9 cellular contexts compared by ENCODE assay signal in the genomic region with DNA sequence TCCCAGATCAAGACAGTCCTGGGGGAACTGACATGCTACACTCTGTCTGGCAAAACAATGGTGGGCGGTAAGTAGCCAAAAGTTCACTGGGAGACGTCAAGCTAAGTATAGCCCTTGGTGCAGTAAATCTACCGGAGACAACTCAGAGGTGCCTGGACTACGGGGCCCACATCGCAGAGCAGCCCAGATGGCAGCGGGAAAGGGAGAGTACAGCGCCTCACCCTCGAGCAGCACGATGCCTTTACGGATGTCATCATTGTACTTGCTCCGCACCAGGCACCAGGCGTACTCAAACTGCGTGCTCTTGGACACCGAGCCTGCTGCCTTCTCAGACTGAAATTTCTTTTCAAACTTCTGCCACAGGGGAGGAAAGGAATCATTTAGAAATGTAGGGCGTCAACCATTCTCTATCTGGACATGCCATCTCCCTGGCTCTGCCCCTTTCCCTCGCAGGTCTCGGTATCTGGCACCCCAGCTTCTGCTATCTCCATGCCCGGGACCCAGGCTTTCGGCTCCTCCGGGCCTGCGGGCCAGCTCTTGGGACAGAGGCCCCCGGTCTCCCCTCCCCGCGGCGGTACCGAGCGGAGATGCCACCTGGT. TPM values are rescaled to one million over a fixed set of nuclear protein-coding genes. Genes with fewer than 3 reads are reported as not detected.
DNase-seq lines count a peak whose midpoint lies in the region; ATAC-seq and TF ChIP-seq lines count a peak whose summit lies in the region.
"Had no signal": no experiment of that assay in that cellular context is flagged by ENCODE, and none has a peak within 500 bp of the region (broad histone marks: within the 10 kb centered on the region; RNA-seq: fewer than 3 reads in every experiment).

No MANE protein-coding gene starts in this region.

- peaks cover 8% of the 10 kb centered on the region for H3K36me3 Mint-ChIP-seq in mesothelial cell of epicardium

- no peak for TF ChIP-seq CTCF in OCI-LY3 (IDR thresholded peaks at IDR 0.05; ENCODE audit: low read depth, low read length)
- TF ChIP-seq CTCF in dorsolateral prefrontal cortex (IDR thresholded peaks at IDR 0.05 in 54 of 56, conservative IDR thresholded peaks at IDR 0.05 in 2 of 56; ENCODE audit: low read depth in 1 of 56, partially characterized antibody in 56 of 56) = peak in 8 of 56 donors; percentile 81 to 93 (median 86)
- peak; percentile 86 for TF ChIP-seq CTCF in mesothelial cell of epicardium (IDR thresholded peaks at IDR 0.05; ENCODE audit: unreplicated experiment)

- intact Hi-C loops in dorsolateral prefrontal cortex (cut with DNase I) = loop anchor here (1.0 to 2.0 kb wide), 4 partner anchors 8 to 39 kb away; partner anchors contain the start of gene ZNHIT1 (in 2 of the 2)
- intact Hi-C loops in aorta (cut with DNase I) = loop anchor here in 1 of 2 donors (2.0 kb wide), 1 partner anchor 27 kb away; the partner anchor contains the start of gene PLOD3

- WGBS in aorta, 2 donors = 11 to 12% methylated on average over 26 to 27 of the region's 27 CpGs

- no peaks in the 10 kb centered on the region for H3K27me3 Mint-ChIP-seq in mesothelial cell of epicardium (ENCODE audit: low read depth)

- H3K79me2 ChIP-seq in OCI-LY3 (ENCODE audit: low read length) = peaks cover 64% of the 10 kb centered on the region

- peak overlapping the region; percentile 98 for H3K27ac Mint-ChIP-seq in mesothelial cell of epicardium

- H3K9ac ChIP-seq in OCI-LY3 (ENCODE audit: low read length) = peak overlapping the region; percentile 89

- H3K9me3 Mint-ChIP-seq in mesothelial cell of epicardium = no peaks in the 10 kb centered on the region

- no peaks in the 10 kb centered on the region for H3K27me3 ChIP-seq in OCI-LY3 (ENCODE audit: low read depth, low read length)
- no peaks in the 10 kb centered on the region for H3K27me3 ChIP-seq in dorsolateral prefrontal cortex
- no peaks in the 10 kb centered on the region for H3K27me3 ChIP-seq in aorta (ENCODE audit: control insufficient read depth in 1 of 2, insufficient read depth in 2 of 2, low read length in 1 of 2)

- H3K27ac ChIP-seq in OCI-LY3 (ENCODE audit: low read length) = no peak overlapping the region
- peak overlapping the region; percentile 95 to 100 (median 100) for H3K27ac ChIP-seq in dorsolateral prefrontal cortex
- H3K27ac ChIP-seq in aorta (ENCODE audit: low read depth in 1 of 2, low read length in 2 of 2) = peak overlapping the region in 1 of 2 donors; percentile 67

- 0 out of 2 replicates have a peak, but pooled peaks cover 2% of the 10 kb centered on the region for H4K20me1 ChIP-seq in OCI-LY3 (ENCODE audit: insufficient read depth, low read length)

- H3K4me1 ChIP-seq in OCI-LY3 (ENCODE audit: low read length) = peaks cover 9% of the 10 kb centered on the region
- H3K4me1 ChIP-seq in aorta (ENCODE audit: control insufficient read depth in 1 of 2, insufficient read depth in 2 of 2, low read length in 2 of 2) = no peaks in the 10 kb centered on the region

- H3K4me3 ChIP-seq in OCI-LY3 (ENCODE audit: low read length) = peak overlapping the region; percentile 96
- H3K4me3 ChIP-seq in dorsolateral prefrontal cortex = peak overlapping the region; percentile 63 to 100 (median 90)
- peak overlapping the region; percentile 35 to 74 for H3K4me3 ChIP-seq in aorta (ENCODE audit: low read length in 2 of 2)

- H3K4me1 Mint-ChIP-seq in mesothelial cell of epicardium = peaks cover 26% of the 10 kb centered on the region

- DNase-seq in NCI-H2171 treated with DMSO at 0.1 percent for 48 hours (lab: John Stamatoyannopoulos, UW) (peak; percentile 46), NCI-H2171 (lab: John Stamatoyannopoulos, UW) (no peak), dorsolateral prefrontal cortex (peak in 4 of 10 donors; percentile 80 to 90 (median 88)), mesothelial cell of epicardium (ENCODE audit: low spot score in 2 of 2, unreplicated experiment in 2 of 2) (peak in 1 of 2 experiments; percentile 64), aorta (no peak), globus pallidus (ENCODE audit: low spot score) (no peak)

- H2AFZ ChIP-seq in OCI-LY3 (ENCODE audit: low read depth, low read length) = no peak overlapping the region

- peaks cover 13% of the 10 kb centered on the region for H3K36me3 ChIP-seq in OCI-LY3 (replicated peaks; ENCODE audit: low read depth, low read length)
- no peaks in the 10 kb centered on the region for H3K36me3 ChIP-seq in aorta (ENCODE audit: control insufficient read depth in 1 of 2, insufficient read depth in 2 of 2, low read length in 1 of 2)

- peak overlapping the region; percentile 98 for H3K4me3 Mint-ChIP-seq in mesothelial cell of epicardium

- H3K4me2 ChIP-seq in OCI-LY3 (ENCODE audit: low read length) = peak overlapping the region; percentile 89

- ATAC-seq in aorta (ENCODE audit: low FRiP score) = peak; percentile 1
- no peak for ATAC-seq in HG02642 (IDR thresholded peaks at IDR 0.05; ENCODE audit: poor library complexity, unreplicated experiment)

- H3K9me3 ChIP-seq in OCI-LY3 (ENCODE audit: insufficient read depth, low read length) = no peaks in the 10 kb centered on the region
- H3K9me3 ChIP-seq in aorta (ENCODE audit: control insufficient read depth, low read length) = no peaks in the 10 kb centered on the region

RNA-seq across cellular contexts. Expression of gene FIS1, which starts 1.0 kb away (rescaled TPM):
- total RNA-seq in dorsolateral prefrontal cortex (100 to 1,000 TPM; 134 to 359 (median 209) TPM), mesothelial cell of epicardium (134 to 139 TPM (median 137 TPM) in 3 replicates), aorta (100 to 1,000 TPM; 146 to 155 TPM)
- polyA plus RNA-seq in aorta = 100 to 1,000 TPM; 294 to 333 TPM

RNA-seq across cellular contexts. Expression of gene CLDN15, which starts 6.3 kb away (rescaled TPM):
- 10 to 100 TPM in 67 of 120 experiments, 1 to 10 TPM in 53; 4.4 to 39.9 (median 10.5) TPM for total RNA-seq in dorsolateral prefrontal cortex
- total RNA-seq in mesothelial cell of epicardium = 17.1 to 19.5 TPM (median 18.1 TPM) in 3 replicates
- 10 to 100 TPM in 1 of 2 donors, 1 to 10 TPM in 1; 7.5 to 14.8 TPM for total RNA-seq in aorta
- 10 to 100 TPM in 1 of 2 donors, 1 to 10 TPM in 1; 6.5 to 19.7 TPM for polyA plus RNA-seq in aorta

RNA-seq across cellular contexts. Expression of gene ZNHIT1, which starts 25.9 kb away (rescaled TPM):
- 10 to 100 TPM; 36.5 to 63.3 (median 50.0) TPM for total RNA-seq in dorsolateral prefrontal cortex
- 52.8 to 57.7 TPM (median 54.9 TPM) in 3 replicates for total RNA-seq in mesothelial cell of epicardium
- 10 to 100 TPM; 48.7 to 54.4 TPM for total RNA-seq in aorta
- polyA plus RNA-seq in aorta = 100 to 1,000 TPM in 1 of 2 donors, 10 to 100 TPM in 1; 95.8 to 114 TPM

RNA-seq across cellular contexts. Expression of gene PLOD3, which starts 26.5 kb away (rescaled TPM):
- 100 to 1,000 TPM in 12 of 120 experiments, 10 to 100 TPM in 108; 26.7 to 217 (median 56.2) TPM for total RNA-seq in dorsolateral prefrontal cortex
- total RNA-seq in mesothelial cell of epicardium = 65.8 to 66.9 TPM (median 66.4 TPM) in 3 replicates
- total RNA-seq in aorta = 10 to 100 TPM; 51.8 to 70.6 TPM
- polyA plus RNA-seq in aorta = 10 to 100 TPM; 27.2 to 48.5 TPM

RNA-seq across cellular contexts. Expression of gene MOGAT3, which starts 43.0 kb away (rescaled TPM):
- total RNA-seq in dorsolateral prefrontal cortex = under 1 TPM in 3 of 120 experiments, not detected in 117; 0.25 to 0.69 (median 0.51) TPM
- not detected in 3 replicates for total RNA-seq in mesothelial cell of epicardium
- not detected for total RNA-seq in aorta
- polyA plus RNA-seq in aorta = 1 to 10 TPM in 1 of 2 donors, not detected in 1; 5.4 TPM
- total RNA-seq: Daoy had no signal
